ENCODE assay signal across 8 cellular contexts in genomic region chr1:827221-828063, GRCh38.
A peak's percentile ranks its signal among the peaks of the same experiment; 100 is the strongest.
DNase-seq lines count a peak whose midpoint lies in the region; ATAC-seq and TF ChIP-seq lines count a peak whose summit lies in the region.
"Not testable (repeated sequence)": the region's sequence is repeated elsewhere in the genome, so short reads cannot be mapped to it uniquely, and the experiment has no call there.

No MANE protein-coding gene starts in this region.

- not testable (repeated sequence) for H3K4me1 ChIP-seq in GM23248 (ENCODE audit: insufficient read depth)

- peak; percentile 82 to 93 (median 88) for ATAC-seq in natural killer cell
- ATAC-seq in stimulated activated naive B cell treated with anti-CD40 and anti-IgM and Interleukin-4, amounts not matched to agents 10 μg/mL and 1 μg/mL and 100 μg/mL, for 72 hours (replicated peaks) = peak; percentile 86 to 91

- peak overlapping the region; percentile 90 to 94 for H3K27ac Mint-ChIP-seq in natural killer cell
- peak overlapping the region; percentile 99 for H3K27ac Mint-ChIP-seq in stimulated activated naive B cell treated with anti-CD40 and anti-IgM and Interleukin-4, amounts not matched to agents 10 μg/mL and 1 μg/mL and 100 μg/mL, for 72 hours

- intact Hi-C loops in natural killer cell (cut with micrococcal nuclease) = not testable (repeated sequence)

- H3K27me3 ChIP-seq in GM23248 (replicated peaks; ENCODE audit: insufficient read depth) = not testable (repeated sequence)

- peak overlapping the region; percentile 90 for H3K27ac ChIP-seq in GM23248
- peak overlapping the region; percentile 49 for H3K27ac ChIP-seq in KOPT-K1 (ENCODE audit: low read depth, low read length, poor library complexity, severe bottlenecking)

- peak overlapping the region; percentile 69 for H2AFZ ChIP-seq in GM23248

- not testable (repeated sequence) for TF ChIP-seq CTCF in natural killer cell (IDR thresholded peaks at IDR 0.05)

- DNase-seq in EH (ENCODE audit: low read depth) = peak; percentile 91
- peak; percentile 92 for DNase-seq in GM23248
- DNase-seq in RPMI7951 (ENCODE audit: low read depth) = peak; percentile 89
- DNase-seq in activated T-helper 1 cell treated with anti-CD3 and anti-CD28 coated beads, Interleukin-2, amount 50 U/mL, for 16 hours (ENCODE audit: low read depth in 1 of 2, low spot score in 1 of 2) = peak; percentile 92 to 93
- DNase-seq in fibroblast of peridontal ligament (ENCODE audit: extremely low read depth) = peak; percentile 78
- DNase-seq in natural killer cell = peak; percentile 94
- peak; percentile 92 for DNase-seq in stimulated activated naive B cell treated with anti-CD40 and anti-IgM and Interleukin-4, amounts not matched to agents 10 μg/mL and 1 μg/mL and 100 μg/mL, for 72 hours

- 1 to 4% methylated on average over 20 to 55 of the region's 105 CpGs for WGBS in GM23248 (ENCODE audit: low coverage in 1 of 2, low lambda C conversion rate in 2 of 2, missing lambda C conversion rate in 2 of 2), 2 experiments

- peak overlapping the region; percentile 95 for H3K4me3 Mint-ChIP-seq in natural killer cell
- H3K4me3 Mint-ChIP-seq in stimulated activated naive B cell treated with anti-CD40 and anti-IgM and Interleukin-4, amounts not matched to agents 10 μg/mL and 1 μg/mL and 100 μg/mL, for 72 hours = peak overlapping the region; percentile 94 to 99

- H3K9me2 ChIP-seq in GM23248 (ENCODE audit: insufficient read depth) = not testable (repeated sequence)

- peak overlapping the region; percentile 91 for H3K9ac ChIP-seq in GM23248

- peaks cover 71% of the 10 kb centered on the region for H3K79me2 ChIP-seq in GM23248 (ENCODE audit: insufficient read depth)

- not testable (repeated sequence) for H3K36me3 Mint-ChIP-seq in natural killer cell
- peaks cover 13 to 16% of the 10 kb centered on the region in 2 donors for H3K36me3 Mint-ChIP-seq in stimulated activated naive B cell treated with anti-CD40 and anti-IgM and Interleukin-4, amounts not matched to agents 10 μg/mL and 1 μg/mL and 100 μg/mL, for 72 hours

- H3F3A ChIP-seq in GM23248 (ENCODE audit: insufficient read depth) = not testable (repeated sequence)

- peak overlapping the region; percentile 100 for H3K4me3 ChIP-seq in GM23248

- not testable (repeated sequence) for H3K27me3 Mint-ChIP-seq in natural killer cell (ENCODE audit: low read depth in 2 of 2); stimulated activated naive B cell treated with anti-CD40 and anti-IgM and Interleukin-4, amounts not matched to agents 10 μg/mL and 1 μg/mL and 100 μg/mL, for 72 hours

- not testable (repeated sequence) for H3K9me3 ChIP-seq in GM23248 (ENCODE audit: low read depth); KOPT-K1 (ENCODE audit: insufficient read depth, low read length, poor library complexity, severe bottlenecking)

- H3K4me1 Mint-ChIP-seq in natural killer cell = peaks cover 21 to 30% of the 10 kb centered on the region in 2 donors
- H3K4me1 Mint-ChIP-seq in stimulated activated naive B cell treated with anti-CD40 and anti-IgM and Interleukin-4, amounts not matched to agents 10 μg/mL and 1 μg/mL and 100 μg/mL, for 72 hours = peaks cover 8 to 30% of the 10 kb centered on the region in 2 donors

- not testable (repeated sequence) for H4K20me1 ChIP-seq in GM23248 (ENCODE audit: insufficient read depth)

- H3K36me3 ChIP-seq in GM23248 (ENCODE audit: low read depth) = not testable (repeated sequence)
- H3K36me3 ChIP-seq in KOPT-K1 (ENCODE audit: insufficient read depth, low read length) = peaks cover 13% of the 10 kb centered on the region; the same call in 1 of the 2 replicates

- not testable (repeated sequence) for H3K9me3 Mint-ChIP-seq in natural killer cell; stimulated activated naive B cell treated with anti-CD40 and anti-IgM and Interleukin-4, amounts not matched to agents 10 μg/mL and 1 μg/mL and 100 μg/mL, for 72 hours

- H3K4me2 ChIP-seq in GM23248 (ENCODE audit: unreplicated experiment) = peak overlapping the region; percentile 93

- in situ Hi-C loops in GM23248 (cut with MboI) = not testable (repeated sequence)

Comparison
In these comparisons a context has a peak if more than half of its experiments do, and no peak if none do; other contexts are left out.
1. Peak in every context shown above with its lines: DNase-seq, ATAC-seq, H3K4me3 ChIP-seq and H3K27ac ChIP-seq.